ENCODE assay signal across 1 cellular context in genomic region chr7:22723171-22723601, GRCh38.
TF ChIP-seq lines count a peak whose summit lies in the region.

No MANE protein-coding gene starts in this region.

TF ChIP-seq in K562, 482 proteins besides CTCF, POLR2A, EP300 and RAD21:
- TF ChIP-seq, protein P1, sequence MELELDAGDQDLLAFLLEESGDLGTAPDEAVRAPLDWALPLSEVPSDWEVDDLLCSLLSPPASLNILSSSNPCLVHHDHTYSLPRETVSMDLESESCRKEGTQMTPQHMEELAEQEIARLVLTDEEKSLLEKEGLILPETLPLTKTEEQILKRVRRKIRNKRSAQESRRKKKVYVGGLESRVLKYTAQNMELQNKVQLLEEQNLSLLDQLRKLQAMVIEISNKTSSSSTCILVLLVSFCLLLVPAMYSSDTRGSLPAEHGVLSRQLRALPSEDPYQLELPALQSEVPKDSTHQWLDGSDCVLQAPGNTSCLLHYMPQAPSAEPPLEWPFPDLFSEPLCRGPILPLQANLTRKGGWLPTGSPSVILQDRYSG (tag; conservative IDR thresholded peaks at IDR 0.05; ENCODE audit: low read depth): 0 out of 2 replicates have a peak, but pooled peaks have one; percentile 34
- TF ChIP-seq ZNF197 (CRISPR knock-in tag; IDR thresholded peaks at IDR 0.05; ENCODE audit: low read depth): 0 out of 2 replicates have a peak, but pooled peaks have one; percentile 42
- TF ChIP-seq KLF1 (tag; IDR thresholded peaks at IDR 0.05): 0 out of 2 replicates have a peak, but pooled peaks have one; percentile 32
- TF ChIP-seq ATF6 (CRISPR knock-in tag; IDR thresholded peaks at IDR 0.05): no peak
- no peak for TF ChIP-seq MAFG (tag; conservative IDR thresholded peaks at IDR 0.05)
- 0 out of 2 replicates have a peak, but pooled peaks have one; percentile 34 for TF ChIP-seq CTBP1 (IDR thresholded peaks at IDR 0.05; ENCODE audit: borderline replicate concordance)
- peak; percentile 56; the same call in 1 of the 2 replicates for TF ChIP-seq ZNF766 (CRISPR knock-in tag; conservative IDR thresholded peaks at IDR 0.05)
- TF ChIP-seq PYGO2 (tag; IDR thresholded peaks at IDR 0.05): 0 out of 2 replicates have a peak, but pooled peaks have one; percentile 6
- TF ChIP-seq, protein P2, sequence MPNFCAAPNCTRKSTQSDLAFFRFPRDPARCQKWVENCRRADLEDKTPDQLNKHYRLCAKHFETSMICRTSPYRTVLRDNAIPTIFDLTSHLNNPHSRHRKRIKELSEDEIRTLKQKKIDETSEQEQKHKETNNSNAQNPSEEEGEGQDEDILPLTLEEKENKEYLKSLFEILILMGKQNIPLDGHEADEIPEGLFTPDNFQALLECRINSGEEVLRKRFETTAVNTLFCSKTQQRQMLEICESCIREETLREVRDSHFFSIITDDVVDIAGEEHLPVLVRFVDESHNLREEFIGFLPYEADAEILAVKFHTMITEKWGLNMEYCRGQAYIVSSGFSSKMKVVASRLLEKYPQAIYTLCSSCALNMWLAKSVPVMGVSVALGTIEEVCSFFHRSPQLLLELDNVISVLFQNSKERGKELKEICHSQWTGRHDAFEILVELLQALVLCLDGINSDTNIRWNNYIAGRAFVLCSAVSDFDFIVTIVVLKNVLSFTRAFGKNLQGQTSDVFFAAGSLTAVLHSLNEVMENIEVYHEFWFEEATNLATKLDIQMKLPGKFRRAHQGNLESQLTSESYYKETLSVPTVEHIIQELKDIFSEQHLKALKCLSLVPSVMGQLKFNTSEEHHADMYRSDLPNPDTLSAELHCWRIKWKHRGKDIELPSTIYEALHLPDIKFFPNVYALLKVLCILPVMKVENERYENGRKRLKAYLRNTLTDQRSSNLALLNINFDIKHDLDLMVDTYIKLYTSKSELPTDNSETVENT (CRISPR knock-in tag; IDR thresholded peaks at IDR 0.05): no peak
- TF ChIP-seq RCOR1 (IDR thresholded peaks at IDR 0.05; ENCODE audit: borderline replicate concordance in 1 of 2, low read depth in 2 of 2, low read length in 2 of 2): 0 out of 4 replicates have a peak, but pooled peaks of 1 of the 2 experiments have one; percentile 6
- peak; percentile 42; the same call in 1 of the 2 replicates for TF ChIP-seq ZNF644 (tag; IDR thresholded peaks at IDR 0.05; ENCODE audit: low read depth)
- TF ChIP-seq U2AF2 (optimal IDR thresholded peaks at IDR 0.05; ENCODE audit: low read depth, low read length): no peak
- peak; percentile 50; the same call in 1 of the 2 replicates for TF ChIP-seq NFIC (IDR thresholded peaks at IDR 0.05)
- TF ChIP-seq SPI1 (IDR thresholded peaks at IDR 0.05; ENCODE audit: borderline replicate concordance, low read depth, low read length): peak; percentile 96
- TF ChIP-seq ZNF184 (CRISPR knock-in tag; IDR thresholded peaks at IDR 0.05): no peak
TF ChIP-seq in K562: peak in this region for 10.
